9 cellular contexts compared by ENCODE assay signal in genomic region chr12:110563702-110564470, GRCh38. TPM values are rescaled to one million over a fixed set of nuclear protein-coding genes. Genes with fewer than 3 reads are reported as not detected.
A peak's percentile ranks its signal among the peaks of the same experiment; 100 is the strongest.
DNase-seq lines count a peak whose midpoint lies in the region; ATAC-seq, FAIRE-seq and TF ChIP-seq lines count a peak whose summit lies in the region.
"Had no signal": no experiment of that assay in that cellular context is flagged by ENCODE, and none has a peak within 500 bp of the region (broad histone marks: within the 10 kb centered on the region; RNA-seq: fewer than 3 reads in every experiment).

No MANE protein-coding gene starts in this region.

- H4K20me1 ChIP-seq in SU-DHL-6 (ENCODE audit: low read depth, low read length) = peaks cover 9% of the 10 kb centered on the region

- DNase-seq in GM18507 (ENCODE audit: extremely low spot score, insufficient read length, low read depth) (no peak), fibroblast of villous mesenchyme (ENCODE audit: low read depth) (peak; percentile 81), renal cortical epithelial cell (ENCODE audit: low read depth) (peak; percentile 58), NCI-H1417 (lab: John Stamatoyannopoulos, UW) (no peak), erythroblast (lab: John Stamatoyannopoulos, UW) (no peak)

- TF ChIP-seq POLR2A in erythroblast (IDR thresholded peaks at IDR 0.05; ENCODE audit: low read length) = no peak

- peaks cover 8% of the 10 kb centered on the region for H3F3A ChIP-seq in SU-DHL-6 (ENCODE audit: insufficient read depth)

- no peak overlapping the region for H3K9ac ChIP-seq in SU-DHL-6 (ENCODE audit: low read length)

- ATAC-seq in HG02970 (IDR thresholded peaks at IDR 0.05; ENCODE audit: low FRiP score, unreplicated experiment) (no peak), HG03565 (IDR thresholded peaks at IDR 0.05; ENCODE audit: unreplicated experiment) (no peak)

- H3K27ac ChIP-seq in SU-DHL-6 (ENCODE audit: low read depth, low read length) = 0 out of 2 replicates have a peak overlapping the region, but pooled peaks have one; percentile 5
- H3K27ac ChIP-seq: SK-N-MC had no signal

- H3K9me3 ChIP-seq in SU-DHL-6 (ENCODE audit: insufficient read depth, low read length) = no peaks in the 10 kb centered on the region

- H3K36me3 ChIP-seq in SU-DHL-6 (ENCODE audit: low read length) = no peaks in the 10 kb centered on the region

- H2AFZ ChIP-seq in SU-DHL-6 (ENCODE audit: low read depth, low read length, severe bottlenecking) = no peak overlapping the region

- FAIRE-seq in GM18507 (lab: Jason Lieb, UNC) = peak; percentile 51

- H3K27me3 ChIP-seq in SU-DHL-6 (ENCODE audit: low read length) = no peaks in the 10 kb centered on the region

- H3K9me2 ChIP-seq in SU-DHL-6 (replicated peaks; ENCODE audit: insufficient read depth, low read length) = no peaks in the 10 kb centered on the region

- no peak for TF ChIP-seq CTCF in SU-DHL-6 (IDR thresholded peaks at IDR 0.05; ENCODE audit: insufficient read depth, low read length, poor library complexity, severe bottlenecking)
- TF ChIP-seq CTCF in fibroblast of villous mesenchyme (IDR thresholded peaks at IDR 0.05; ENCODE audit: insufficient read depth, low read depth, low read length) = no peak

- H3K79me2 ChIP-seq in SU-DHL-6 (ENCODE audit: insufficient read depth, low read length) = peaks cover 98% of the 10 kb centered on the region

- no peak overlapping the region for H3K4me3 ChIP-seq in SU-DHL-6 (ENCODE audit: insufficient read depth, low read length, poor library complexity, severe bottlenecking)
- H3K4me3 ChIP-seq in fibroblast of villous mesenchyme (ENCODE audit: low read depth, low read length) = no peak overlapping the region
- H3K4me3 ChIP-seq: SK-N-MC had no signal

- H3K4me2 ChIP-seq in SU-DHL-6 (ENCODE audit: low read depth, low read length, poor library complexity, severe bottlenecking) = no peak overlapping the region

RNA-seq across cellular contexts. Expression of gene PPTC7, which starts 19.2 kb away (rescaled TPM):
- total RNA-seq in fibroblast of villous mesenchyme = 6.4 and 9.5 TPM in 2 replicates
- 10.6 and 21.3 TPM in 2 replicates for total RNA-seq in renal cortical epithelial cell

RNA-seq across cellular contexts. Expression of gene TCTN1, which starts 50.0 kb away (rescaled TPM):
- 26.4 and 28.9 TPM in 2 replicates for total RNA-seq in fibroblast of villous mesenchyme
- 11.8 and 56.2 TPM in 2 replicates for total RNA-seq in renal cortical epithelial cell

Comparison
In these comparisons a context has a peak if more than half of its experiments do, and no peak if none do; other contexts are left out.
1. DNase-seq: peak in fibroblast of villous mesenchyme (single experiment) and renal cortical epithelial cell (single experiment); none in GM18507 (single experiment), NCI-H1417 (0 of 3) and erythroblast (0 of 2).